Comparison of ENCODE assay signal across 1 cellular context in genomic region chr10:70815504-70816219, GRCh38.
TF ChIP-seq lines count a peak whose summit lies in the region.

A gene with protein sequence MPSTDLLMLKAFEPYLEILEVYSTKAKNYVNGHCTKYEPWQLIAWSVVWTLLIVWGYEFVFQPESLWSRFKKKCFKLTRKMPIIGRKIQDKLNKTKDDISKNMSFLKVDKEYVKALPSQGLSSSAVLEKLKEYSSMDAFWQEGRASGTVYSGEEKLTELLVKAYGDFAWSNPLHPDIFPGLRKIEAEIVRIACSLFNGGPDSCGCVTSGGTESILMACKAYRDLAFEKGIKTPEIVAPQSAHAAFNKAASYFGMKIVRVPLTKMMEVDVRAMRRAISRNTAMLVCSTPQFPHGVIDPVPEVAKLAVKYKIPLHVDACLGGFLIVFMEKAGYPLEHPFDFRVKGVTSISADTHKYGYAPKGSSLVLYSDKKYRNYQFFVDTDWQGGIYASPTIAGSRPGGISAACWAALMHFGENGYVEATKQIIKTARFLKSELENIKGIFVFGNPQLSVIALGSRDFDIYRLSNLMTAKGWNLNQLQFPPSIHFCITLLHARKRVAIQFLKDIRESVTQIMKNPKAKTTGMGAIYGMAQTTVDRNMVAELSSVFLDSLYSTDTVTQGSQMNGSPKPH (plus strand): TSS chr10:70815948. CDS start chr10:70816854, 906 bp downstream.

TF ChIP-seq in K562, 482 proteins besides CTCF, POLR2A, EP300 and RAD21 (continued from another document and continues in another):
- TF ChIP-seq GTF3C2 (IDR thresholded peaks at IDR 0.05; ENCODE audit: borderline replicate concordance, extremely low read depth, insufficient read length) (no peak), SUPT5H (IDR thresholded peaks at IDR 0.05) (peak; percentile 57), TBP (optimal IDR thresholded peaks at IDR 0.05; ENCODE audit: low read depth, low read length) (peak; percentile 54), GABPB1 (CRISPR knock-in tag; IDR thresholded peaks at IDR 0.05) (no peak), ETS2 (tag; IDR thresholded peaks at IDR 0.05; ENCODE audit: borderline replicate concordance, poor library complexity, severe bottlenecking) (no peak), ZFP36 (IDR thresholded peaks at IDR 0.05; ENCODE audit: low read depth, low read length, partially characterized antibody) (no peak), MAFF (IDR thresholded peaks at IDR 0.05; ENCODE audit: low read length) (no peak), NFIC (IDR thresholded peaks at IDR 0.05) (no peak), RBM17 (IDR thresholded peaks at IDR 0.05; ENCODE audit: borderline replicate concordance, low read depth, low read length) (no peak), SMAD3 (CRISPR knock-in tag; conservative IDR thresholded peaks at IDR 0.05) (no peak), PREB (CRISPR knock-in tag; IDR thresholded peaks at IDR 0.05) (no peak), USF1 (CRISPR knock-in tag; IDR thresholded peaks at IDR 0.05) (no peak), ZC3H8 (IDR thresholded peaks at IDR 0.05) (no peak), ADNP (tag; IDR thresholded peaks at IDR 0.05) (no peak), CC2D1A (IDR thresholded peaks at IDR 0.05) (no peak), KLF10 (CRISPR knock-in tag; IDR thresholded peaks at IDR 0.05) (no peak), ZKSCAN1 (IDR thresholded peaks at IDR 0.05; ENCODE audit: low read depth, low read length) (0 out of 2 replicates have a peak, but pooled peaks have one; percentile 27), TAF7 (tag; IDR thresholded peaks at IDR 0.05) (no peak), SAFB2 (IDR thresholded peaks at IDR 0.05; ENCODE audit: borderline replicate concordance, low read depth, low read length, severe bottlenecking) (no peak), GTF2E2 (tag; IDR thresholded peaks at IDR 0.05) (no peak), MYNN (IDR thresholded peaks at IDR 0.05) (no peak), MYNN (CRISPR knock-in tag; IDR thresholded peaks at IDR 0.05) (no peak), RFX5 (IDR thresholded peaks at IDR 0.05; ENCODE audit: low read depth, low read length) (no peak), SMARCE1 (IDR thresholded peaks at IDR 0.05) (no peak), KLF16 (IDR thresholded peaks at IDR 0.05) (0 out of 2 replicates have a peak, but pooled peaks have one; percentile 37), MXD1 (CRISPR knock-in tag; IDR thresholded peaks at IDR 0.05; ENCODE audit: borderline replicate concordance, poor library complexity, severe bottlenecking) (no peak), ZNF695 (CRISPR knock-in tag; IDR thresholded peaks at IDR 0.05) (no peak), E2F1 (CRISPR knock-in tag; IDR thresholded peaks at IDR 0.05) (peak; percentile 50; the same call in 1 of the 2 replicates), HOMEZ (CRISPR knock-in tag; IDR thresholded peaks at IDR 0.05) (no peak), U2AF1 (optimal IDR thresholded peaks at IDR 0.05; ENCODE audit: low read depth, low read length) (no peak), ZNF384 (IDR thresholded peaks at IDR 0.05; ENCODE audit: low read depth, low read length) (no peak), RBM34 (IDR thresholded peaks at IDR 0.05; ENCODE audit: borderline replicate concordance, insufficient read depth, low read length) (no peak), E2F8 (IDR thresholded peaks at IDR 0.05; ENCODE audit: low read depth, partially characterized antibody) (peak; percentile 22), EWSR1 (IDR thresholded peaks at IDR 0.05; ENCODE audit: borderline replicate concordance, low read depth, partially characterized antibody) (no peak)
- TF ChIP-seq, protein P1, sequence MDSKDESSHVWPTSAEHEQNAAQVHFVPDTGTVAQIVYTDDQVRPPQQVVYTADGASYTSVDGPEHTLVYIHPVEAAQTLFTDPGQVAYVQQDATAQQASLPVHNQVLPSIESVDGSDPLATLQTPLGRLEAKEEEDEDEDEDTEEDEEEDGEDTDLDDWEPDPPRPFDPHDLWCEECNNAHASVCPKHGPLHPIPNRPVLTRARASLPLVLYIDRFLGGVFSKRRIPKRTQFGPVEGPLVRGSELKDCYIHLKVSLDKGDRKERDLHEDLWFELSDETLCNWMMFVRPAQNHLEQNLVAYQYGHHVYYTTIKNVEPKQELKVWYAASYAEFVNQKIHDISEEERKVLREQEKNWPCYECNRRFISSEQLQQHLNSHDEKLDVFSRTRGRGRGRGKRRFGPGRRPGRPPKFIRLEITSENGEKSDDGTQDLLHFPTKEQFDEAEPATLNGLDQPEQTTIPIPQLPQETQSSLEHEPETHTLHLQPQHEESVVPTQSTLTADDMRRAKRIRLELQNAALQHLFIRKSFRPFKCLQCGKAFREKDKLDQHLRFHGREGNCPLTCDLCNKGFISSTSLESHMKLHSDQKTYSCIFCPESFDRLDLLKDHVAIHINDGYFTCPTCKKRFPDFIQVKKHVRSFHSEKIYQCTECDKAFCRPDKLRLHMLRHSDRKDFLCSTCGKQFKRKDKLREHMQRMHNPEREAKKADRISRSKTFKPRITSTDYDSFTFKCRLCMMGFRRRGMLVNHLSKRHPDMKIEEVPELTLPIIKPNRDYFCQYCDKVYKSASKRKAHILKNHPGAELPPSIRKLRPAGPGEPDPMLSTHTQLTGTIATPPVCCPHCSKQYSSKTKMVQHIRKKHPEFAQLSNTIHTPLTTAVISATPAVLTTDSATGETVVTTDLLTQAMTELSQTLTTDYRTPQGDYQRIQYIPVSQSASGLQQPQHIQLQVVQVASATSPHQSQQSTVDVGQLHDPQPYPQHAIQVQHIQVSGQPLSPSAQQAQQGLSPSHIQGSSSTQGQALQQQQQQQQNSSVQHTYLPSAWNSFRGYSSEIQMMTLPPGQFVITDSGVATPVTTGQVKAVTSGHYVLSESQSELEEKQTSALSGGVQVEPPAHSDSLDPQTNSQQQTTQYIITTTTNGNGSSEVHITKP (IDR thresholded peaks at IDR 0.05; ENCODE audit: partially characterized antibody): no peak
- TF ChIP-seq, protein P2, sequence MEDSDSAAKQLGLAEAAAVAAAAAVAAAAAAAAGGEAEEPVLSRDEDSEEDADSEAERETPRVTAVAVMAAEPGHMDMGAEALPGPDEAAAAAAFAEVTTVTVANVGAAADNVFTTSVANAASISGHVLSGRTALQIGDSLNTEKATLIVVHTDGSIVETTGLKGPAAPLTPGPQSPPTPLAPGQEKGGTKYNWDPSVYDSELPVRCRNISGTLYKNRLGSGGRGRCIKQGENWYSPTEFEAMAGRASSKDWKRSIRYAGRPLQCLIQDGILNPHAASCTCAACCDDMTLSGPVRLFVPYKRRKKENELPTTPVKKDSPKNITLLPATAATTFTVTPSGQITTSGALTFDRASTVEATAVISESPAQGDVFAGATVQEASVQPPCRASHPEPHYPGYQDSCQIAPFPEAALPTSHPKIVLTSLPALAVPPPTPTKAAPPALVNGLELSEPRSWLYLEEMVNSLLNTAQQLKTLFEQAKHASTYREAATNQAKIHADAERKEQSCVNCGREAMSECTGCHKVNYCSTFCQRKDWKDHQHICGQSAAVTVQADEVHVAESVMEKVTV (CRISPR knock-in tag; IDR thresholded peaks at IDR 0.05): peak; percentile 86
- TF ChIP-seq, protein P3, sequence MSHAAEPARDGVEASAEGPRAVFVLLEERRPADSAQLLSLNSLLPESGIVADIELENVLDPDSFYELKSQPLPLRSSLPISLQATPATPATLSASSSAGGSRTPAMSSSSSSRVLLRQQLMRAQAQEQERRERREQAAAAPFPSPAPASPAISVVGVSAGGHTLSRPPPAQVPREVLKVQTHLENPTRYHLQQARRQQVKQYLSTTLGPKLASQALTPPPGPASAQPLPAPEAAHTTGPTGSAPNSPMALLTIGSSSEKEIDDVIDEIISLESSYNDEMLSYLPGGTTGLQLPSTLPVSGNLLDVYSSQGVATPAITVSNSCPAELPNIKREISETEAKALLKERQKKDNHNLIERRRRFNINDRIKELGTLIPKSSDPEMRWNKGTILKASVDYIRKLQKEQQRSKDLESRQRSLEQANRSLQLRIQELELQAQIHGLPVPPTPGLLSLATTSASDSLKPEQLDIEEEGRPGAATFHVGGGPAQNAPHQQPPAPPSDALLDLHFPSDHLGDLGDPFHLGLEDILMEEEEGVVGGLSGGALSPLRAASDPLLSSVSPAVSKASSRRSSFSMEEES (CRISPR knock-in tag; IDR thresholded peaks at IDR 0.05): no peak
